ENCODE assay signal across 1 cellular context in genomic region chr6:16319813-16320532, GRCh38.
TF ChIP-seq lines count a peak whose summit lies in the region.

No MANE protein-coding gene starts in this region.

TF ChIP-seq in A549, 52 proteins besides CTCF, POLR2A, EP300 and RAD21 (continued from another document):
- no peak for TF ChIP-seq NFE2L2 (conservative IDR thresholded peaks at IDR 0.05; ENCODE audit: low read length)
- no peak for TF ChIP-seq MYC (IDR thresholded peaks at IDR 0.05; ENCODE audit: borderline replicate concordance, low read length)
- TF ChIP-seq NR3C1 (IDR thresholded peaks at IDR 0.05) = no peak
TF ChIP-seq in A549: peak in this region for 0.
